1 cellular context compared by ENCODE assay signal in the genomic region with DNA sequence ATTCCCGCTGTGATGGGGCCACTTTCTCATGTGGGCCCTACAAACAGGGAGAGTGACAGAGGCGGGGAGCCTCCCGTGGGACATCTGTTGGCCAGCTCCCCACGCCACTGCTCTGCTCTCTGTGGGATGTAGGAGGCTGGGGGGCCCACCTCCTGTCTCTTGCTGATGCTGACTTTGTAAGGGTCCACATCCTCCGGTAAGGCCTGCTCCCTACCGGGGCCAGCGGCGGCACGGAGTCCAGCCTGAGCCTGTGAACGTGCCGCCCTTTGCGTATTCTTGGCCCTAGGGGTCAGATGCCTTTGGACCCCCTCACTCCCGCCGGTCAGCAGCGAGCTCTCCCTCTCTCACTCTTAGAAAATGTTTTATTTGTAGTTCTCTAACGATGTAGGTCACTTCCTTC.
TF ChIP-seq lines count a peak whose summit lies in the region.

No MANE protein-coding gene starts in this region.

TF ChIP-seq in HepG2, 621 proteins besides CTCF, POLR2A, EP300 and RAD21 (continued from another document):
- TF ChIP-seq, protein P1, sequence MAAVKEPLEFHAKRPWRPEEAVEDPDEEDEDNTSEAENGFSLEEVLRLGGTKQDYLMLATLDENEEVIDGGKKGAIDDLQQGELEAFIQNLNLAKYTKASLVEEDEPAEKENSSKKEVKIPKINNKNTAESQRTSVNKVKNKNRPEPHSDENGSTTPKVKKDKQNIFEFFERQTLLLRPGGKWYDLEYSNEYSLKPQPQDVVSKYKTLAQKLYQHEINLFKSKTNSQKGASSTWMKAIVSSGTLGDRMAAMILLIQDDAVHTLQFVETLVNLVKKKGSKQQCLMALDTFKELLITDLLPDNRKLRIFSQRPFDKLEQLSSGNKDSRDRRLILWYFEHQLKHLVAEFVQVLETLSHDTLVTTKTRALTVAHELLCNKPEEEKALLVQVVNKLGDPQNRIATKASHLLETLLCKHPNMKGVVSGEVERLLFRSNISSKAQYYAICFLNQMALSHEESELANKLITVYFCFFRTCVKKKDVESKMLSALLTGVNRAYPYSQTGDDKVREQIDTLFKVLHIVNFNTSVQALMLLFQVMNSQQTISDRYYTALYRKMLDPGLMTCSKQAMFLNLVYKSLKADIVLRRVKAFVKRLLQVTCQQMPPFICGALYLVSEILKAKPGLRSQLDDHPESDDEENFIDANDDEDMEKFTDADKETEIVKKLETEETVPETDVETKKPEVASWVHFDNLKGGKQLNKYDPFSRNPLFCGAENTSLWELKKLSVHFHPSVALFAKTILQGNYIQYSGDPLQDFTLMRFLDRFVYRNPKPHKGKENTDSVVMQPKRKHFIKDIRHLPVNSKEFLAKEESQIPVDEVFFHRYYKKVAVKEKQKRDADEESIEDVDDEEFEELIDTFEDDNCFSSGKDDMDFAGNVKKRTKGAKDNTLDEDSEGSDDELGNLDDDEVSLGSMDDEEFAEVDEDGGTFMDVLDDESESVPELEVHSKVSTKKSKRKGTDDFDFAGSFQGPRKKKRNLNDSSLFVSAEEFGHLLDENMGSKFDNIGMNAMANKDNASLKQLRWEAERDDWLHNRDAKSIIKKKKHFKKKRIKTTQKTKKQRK (IDR thresholded peaks at IDR 0.05; ENCODE audit: low read length): no peak
- TF ChIP-seq ZNF44 (CRISPR knock-in tag; IDR thresholded peaks at IDR 0.05) (no peak), ZNF879 (CRISPR knock-in tag; IDR thresholded peaks at IDR 0.05) (no peak), ZNF296 (CRISPR knock-in tag; conservative IDR thresholded peaks at IDR 0.05) (no peak), NR2F6 (IDR thresholded peaks at IDR 0.05) (0 out of 2 replicates have a peak, but pooled peaks have one; percentile 26), NR2F6 (CRISPR knock-in tag; IDR thresholded peaks at IDR 0.05) (peak; percentile 20; the same call in 1 of the 2 replicates), ELF3 (CRISPR knock-in tag; IDR thresholded peaks at IDR 0.05) (no peak), SAFB2 (CRISPR knock-in tag; IDR thresholded peaks at IDR 0.05; ENCODE audit: borderline replicate concordance, low read depth) (no peak), TOPORS (CRISPR knock-in tag; IDR thresholded peaks at IDR 0.05) (no peak), ZNF326 (CRISPR knock-in tag; IDR thresholded peaks at IDR 0.05; ENCODE audit: borderline replicate concordance) (no peak), ZNF432 (CRISPR knock-in tag; IDR thresholded peaks at IDR 0.05; ENCODE audit: borderline replicate concordance) (no peak), SRSF1 (optimal IDR thresholded peaks at IDR 0.05; ENCODE audit: low read depth, low read length) (no peak), TMF1 (CRISPR knock-in tag; IDR thresholded peaks at IDR 0.05; ENCODE audit: low read depth) (no peak)
- TF ChIP-seq, protein P2, sequence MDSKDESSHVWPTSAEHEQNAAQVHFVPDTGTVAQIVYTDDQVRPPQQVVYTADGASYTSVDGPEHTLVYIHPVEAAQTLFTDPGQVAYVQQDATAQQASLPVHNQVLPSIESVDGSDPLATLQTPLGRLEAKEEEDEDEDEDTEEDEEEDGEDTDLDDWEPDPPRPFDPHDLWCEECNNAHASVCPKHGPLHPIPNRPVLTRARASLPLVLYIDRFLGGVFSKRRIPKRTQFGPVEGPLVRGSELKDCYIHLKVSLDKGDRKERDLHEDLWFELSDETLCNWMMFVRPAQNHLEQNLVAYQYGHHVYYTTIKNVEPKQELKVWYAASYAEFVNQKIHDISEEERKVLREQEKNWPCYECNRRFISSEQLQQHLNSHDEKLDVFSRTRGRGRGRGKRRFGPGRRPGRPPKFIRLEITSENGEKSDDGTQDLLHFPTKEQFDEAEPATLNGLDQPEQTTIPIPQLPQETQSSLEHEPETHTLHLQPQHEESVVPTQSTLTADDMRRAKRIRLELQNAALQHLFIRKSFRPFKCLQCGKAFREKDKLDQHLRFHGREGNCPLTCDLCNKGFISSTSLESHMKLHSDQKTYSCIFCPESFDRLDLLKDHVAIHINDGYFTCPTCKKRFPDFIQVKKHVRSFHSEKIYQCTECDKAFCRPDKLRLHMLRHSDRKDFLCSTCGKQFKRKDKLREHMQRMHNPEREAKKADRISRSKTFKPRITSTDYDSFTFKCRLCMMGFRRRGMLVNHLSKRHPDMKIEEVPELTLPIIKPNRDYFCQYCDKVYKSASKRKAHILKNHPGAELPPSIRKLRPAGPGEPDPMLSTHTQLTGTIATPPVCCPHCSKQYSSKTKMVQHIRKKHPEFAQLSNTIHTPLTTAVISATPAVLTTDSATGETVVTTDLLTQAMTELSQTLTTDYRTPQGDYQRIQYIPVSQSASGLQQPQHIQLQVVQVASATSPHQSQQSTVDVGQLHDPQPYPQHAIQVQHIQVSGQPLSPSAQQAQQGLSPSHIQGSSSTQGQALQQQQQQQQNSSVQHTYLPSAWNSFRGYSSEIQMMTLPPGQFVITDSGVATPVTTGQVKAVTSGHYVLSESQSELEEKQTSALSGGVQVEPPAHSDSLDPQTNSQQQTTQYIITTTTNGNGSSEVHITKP (CRISPR knock-in tag; IDR thresholded peaks at IDR 0.05; ENCODE audit: low read depth): no peak
- TF ChIP-seq, protein P3, sequence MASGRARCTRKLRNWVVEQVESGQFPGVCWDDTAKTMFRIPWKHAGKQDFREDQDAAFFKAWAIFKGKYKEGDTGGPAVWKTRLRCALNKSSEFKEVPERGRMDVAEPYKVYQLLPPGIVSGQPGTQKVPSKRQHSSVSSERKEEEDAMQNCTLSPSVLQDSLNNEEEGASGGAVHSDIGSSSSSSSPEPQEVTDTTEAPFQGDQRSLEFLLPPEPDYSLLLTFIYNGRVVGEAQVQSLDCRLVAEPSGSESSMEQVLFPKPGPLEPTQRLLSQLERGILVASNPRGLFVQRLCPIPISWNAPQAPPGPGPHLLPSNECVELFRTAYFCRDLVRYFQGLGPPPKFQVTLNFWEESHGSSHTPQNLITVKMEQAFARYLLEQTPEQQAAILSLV (CRISPR knock-in tag; IDR thresholded peaks at IDR 0.05; ENCODE audit: borderline replicate concordance): no peak
- TF ChIP-seq, protein P4, sequence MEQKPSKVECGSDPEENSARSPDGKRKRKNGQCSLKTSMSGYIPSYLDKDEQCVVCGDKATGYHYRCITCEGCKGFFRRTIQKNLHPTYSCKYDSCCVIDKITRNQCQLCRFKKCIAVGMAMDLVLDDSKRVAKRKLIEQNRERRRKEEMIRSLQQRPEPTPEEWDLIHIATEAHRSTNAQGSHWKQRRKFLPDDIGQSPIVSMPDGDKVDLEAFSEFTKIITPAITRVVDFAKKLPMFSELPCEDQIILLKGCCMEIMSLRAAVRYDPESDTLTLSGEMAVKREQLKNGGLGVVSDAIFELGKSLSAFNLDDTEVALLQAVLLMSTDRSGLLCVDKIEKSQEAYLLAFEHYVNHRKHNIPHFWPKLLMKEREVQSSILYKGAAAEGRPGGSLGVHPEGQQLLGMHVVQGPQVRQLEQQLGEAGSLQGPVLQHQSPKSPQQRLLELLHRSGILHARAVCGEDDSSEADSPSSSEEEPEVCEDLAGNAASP (CRISPR knock-in tag; IDR thresholded peaks at IDR 0.05; ENCODE audit: borderline replicate concordance): no peak
- TF ChIP-seq, protein P5, sequence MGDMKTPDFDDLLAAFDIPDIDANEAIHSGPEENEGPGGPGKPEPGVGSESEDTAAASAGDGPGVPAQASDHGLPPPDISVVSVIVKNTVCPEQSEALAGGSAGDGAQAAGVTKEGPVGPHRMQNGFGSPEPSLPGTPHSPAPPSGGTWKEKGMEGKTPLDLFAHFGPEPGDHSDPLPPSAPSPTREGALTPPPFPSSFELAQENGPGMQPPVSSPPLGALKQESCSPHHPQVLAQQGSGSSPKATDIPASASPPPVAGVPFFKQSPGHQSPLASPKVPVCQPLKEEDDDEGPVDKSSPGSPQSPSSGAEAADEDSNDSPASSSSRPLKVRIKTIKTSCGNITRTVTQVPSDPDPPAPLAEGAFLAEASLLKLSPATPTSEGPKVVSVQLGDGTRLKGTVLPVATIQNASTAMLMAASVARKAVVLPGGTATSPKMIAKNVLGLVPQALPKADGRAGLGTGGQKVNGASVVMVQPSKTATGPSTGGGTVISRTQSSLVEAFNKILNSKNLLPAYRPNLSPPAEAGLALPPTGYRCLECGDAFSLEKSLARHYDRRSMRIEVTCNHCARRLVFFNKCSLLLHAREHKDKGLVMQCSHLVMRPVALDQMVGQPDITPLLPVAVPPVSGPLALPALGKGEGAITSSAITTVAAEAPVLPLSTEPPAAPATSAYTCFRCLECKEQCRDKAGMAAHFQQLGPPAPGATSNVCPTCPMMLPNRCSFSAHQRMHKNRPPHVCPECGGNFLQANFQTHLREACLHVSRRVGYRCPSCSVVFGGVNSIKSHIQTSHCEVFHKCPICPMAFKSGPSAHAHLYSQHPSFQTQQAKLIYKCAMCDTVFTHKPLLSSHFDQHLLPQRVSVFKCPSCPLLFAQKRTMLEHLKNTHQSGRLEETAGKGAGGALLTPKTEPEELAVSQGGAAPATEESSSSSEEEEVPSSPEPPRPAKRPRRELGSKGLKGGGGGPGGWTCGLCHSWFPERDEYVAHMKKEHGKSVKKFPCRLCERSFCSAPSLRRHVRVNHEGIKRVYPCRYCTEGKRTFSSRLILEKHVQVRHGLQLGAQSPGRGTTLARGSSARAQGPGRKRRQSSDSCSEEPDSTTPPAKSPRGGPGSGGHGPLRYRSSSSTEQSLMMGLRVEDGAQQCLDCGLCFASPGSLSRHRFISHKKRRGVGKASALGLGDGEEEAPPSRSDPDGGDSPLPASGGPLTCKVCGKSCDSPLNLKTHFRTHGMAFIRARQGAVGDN (CRISPR knock-in tag; IDR thresholded peaks at IDR 0.05): peak; percentile 53
